11 cellular contexts compared by ENCODE assay signal in genomic region chr11:126058090-126058489, GRCh38.
"Had no signal": no experiment of that assay in that cellular context is flagged by ENCODE, and none has a peak within 500 bp of the region (broad histone marks: within the 10 kb centered on the region; RNA-seq: fewer than 3 reads in every experiment).

No MANE protein-coding gene starts in this region.

- H3K4me1 ChIP-seq: prostate gland had no signal

- H3K27ac Mint-ChIP-seq: activated naive CD8-positive, alpha-beta T cell treated with anti-CD3 and anti-CD28 coated beads, Interleukin-2, amount 10 ng/mL, durations not matched to agents 7 days and 5 days; activated T-cell treated with anti-CD3 and anti-CD28 coated beads, Interleukin-2, amount 50 U/mL, for 24 hours had no signal

- H3K4me3 Mint-ChIP-seq: activated naive CD8-positive, alpha-beta T cell treated with anti-CD3 and anti-CD28 coated beads, Interleukin-2, amount 10 ng/mL, durations not matched to agents 7 days and 5 days; activated T-cell treated with anti-CD3 and anti-CD28 coated beads, Interleukin-2, amount 50 U/mL, for 24 hours had no signal

- H3K4me3 ChIP-seq: prostate gland had no signal

- H3K36me3 Mint-ChIP-seq: activated naive CD8-positive, alpha-beta T cell treated with anti-CD3 and anti-CD28 coated beads, Interleukin-2, amount 10 ng/mL, durations not matched to agents 7 days and 5 days had no signal

- H3K27ac ChIP-seq: dorsolateral prefrontal cortex, heart right ventricle, prostate gland had no signal

- H3K9me3 ChIP-seq: heart right ventricle, prostate gland had no signal

- DNase-seq: activated effector memory CD4-positive, alpha-beta T cell treated with anti-CD3 and anti-CD28 coated beads, Interleukin-2, amount 50 U/mL, for 16 hours; activated naive CD8-positive, alpha-beta T cell treated with anti-CD3 and anti-CD28 coated beads, Interleukin-2, amount 10 ng/mL, durations not matched to agents 7 days and 5 days; activated T-cell treated with anti-CD3 and anti-CD28 coated beads, Interleukin-2, amount 50 U/mL, for 24 hours; aorta; dorsolateral prefrontal cortex; heart right ventricle; left ventricle myocardium superior; mesendoderm; SIG-M5; substantia nigra had no signal

- H3K9me3 Mint-ChIP-seq: activated naive CD8-positive, alpha-beta T cell treated with anti-CD3 and anti-CD28 coated beads, Interleukin-2, amount 10 ng/mL, durations not matched to agents 7 days and 5 days; activated T-cell treated with anti-CD3 and anti-CD28 coated beads, Interleukin-2, amount 50 U/mL, for 24 hours had no signal

- ATAC-seq: heart right ventricle, left ventricle myocardium superior had no signal

- H3K36me3 ChIP-seq: heart right ventricle, prostate gland had no signal

- H3K27me3 ChIP-seq: dorsolateral prefrontal cortex had no signal
